Comparison of ENCODE assay signal across 8 cellular contexts in genomic region chr2:87675487-87675886, GRCh38.
DNase-seq lines count a peak whose midpoint lies in the region; ATAC-seq and TF ChIP-seq lines count a peak whose summit lies in the region.
"Not testable (repeated sequence)": the region's sequence is repeated elsewhere in the genome, so short reads cannot be mapped to it uniquely, and the experiment has no call there.

No MANE protein-coding gene starts in this region.

- 33 to 83% methylated on average over 1 to 4 of the region's 7 CpGs for WGBS in body of pancreas, 2 donors
- WGBS in right cardiac atrium, result 30% methylated on average over 3 of the region's 7 CpGs
- no CpG with 5 or more reads among the region's 7 CpGs for WGBS in right lobe of liver (ENCODE audit: insufficient coverage, low coverage, low lambda C conversion rate, missing lambda C conversion rate)

- peaks cover 14% of the 10 kb centered on the region for H3K4me1 ChIP-seq in body of pancreas
- H3K4me1 ChIP-seq in right cardiac atrium (ENCODE audit: control insufficient read depth, insufficient read depth, low read length); right lobe of liver; thoracic aorta (ENCODE audit: control insufficient read depth in 1 of 2, low read depth in 2 of 2): not testable (repeated sequence)

- not testable (repeated sequence) for H3K4me3 ChIP-seq in AG10803 (ENCODE audit: low read length); body of pancreas; right cardiac atrium (ENCODE audit: low read length); right lobe of liver; thoracic aorta

- H3K27ac ChIP-seq in body of pancreas, result peak overlapping the region in 1 of 4 donors; percentile 28
- not testable (repeated sequence) for H3K27ac ChIP-seq in right cardiac atrium (ENCODE audit: low read length); right lobe of liver; thoracic aorta

- H3K27me3 ChIP-seq in body of pancreas; right cardiac atrium (ENCODE audit: control insufficient read depth, insufficient read depth); right lobe of liver; thoracic aorta (replicated peaks; ENCODE audit: insufficient read depth): not testable (repeated sequence)

- not testable (repeated sequence) for TF ChIP-seq CTCF in AG10803 (conservative IDR thresholded peaks at IDR 0.05; ENCODE audit: low read length); body of pancreas (IDR thresholded peaks at IDR 0.05); right lobe of liver (IDR thresholded peaks at IDR 0.05); thoracic aorta (IDR thresholded peaks at IDR 0.05)

- not testable (repeated sequence) for H3K36me3 ChIP-seq in body of pancreas (replicated peaks in 1 of 2; ENCODE audit: insufficient read depth in 1 of 2, low read depth in 2 of 2); right lobe of liver; thoracic aorta

- DNase-seq in AG10803 (ENCODE audit: low read depth) (peak; percentile 57), body of pancreas (peak in 2 of 4 donors; percentile 19 to 32), fibroblast of gingiva (ENCODE audit: low read depth) (peak; percentile 7), Right ventricle myocardium superior (peak; percentile 45), right cardiac atrium (peak in 2 of 3 donors; percentile 29 to 59), right lobe of liver (peak in 1 of 3 donors; percentile 48)
- not testable (repeated sequence) for DNase-seq in left cardiac atrium; thoracic aorta (ENCODE audit: low spot score)

- intact Hi-C loops in body of pancreas (cut with DNase I); Right ventricle myocardium superior (cut with DNase I); left cardiac atrium (cut with DNase I); right cardiac atrium (cut with DNase I); right lobe of liver (cut with DNase I): not testable (repeated sequence)

- TF ChIP-seq POLR2A in body of pancreas (IDR thresholded peaks at IDR 0.05); right lobe of liver (IDR thresholded peaks at IDR 0.05): not testable (repeated sequence)

- not testable (repeated sequence) for H3K9me3 ChIP-seq in body of pancreas; right cardiac atrium (ENCODE audit: control insufficient read depth, low read length); right lobe of liver; thoracic aorta

- ATAC-seq in body of pancreas, result peak; percentile 45
- peak; percentile 81 for ATAC-seq in Right ventricle myocardium superior (ENCODE audit: poor library complexity)
- ATAC-seq in left cardiac atrium, result peak; percentile 61 to 87
- peak; percentile 29 to 58 for ATAC-seq in right cardiac atrium
- ATAC-seq in right lobe of liver, result peak; percentile 61 to 76 (median 69)
- peak; percentile 26 for ATAC-seq in thoracic aorta (ENCODE audit: insufficient number of reproducible peaks, low FRiP score, low read depth)

Comparison
In these comparisons a context has a peak if more than half of its experiments do, and no peak if none do; other contexts are left out.
1. ATAC-seq: peak in every context shown above with its lines; median percentile 81 in Right ventricle myocardium superior; 74 in left cardiac atrium; 69 in right lobe of liver; 45 in body of pancreas; 44 in right cardiac atrium; 26 in thoracic aorta.